7 cellular contexts compared by ENCODE assay signal in the genomic region with DNA sequence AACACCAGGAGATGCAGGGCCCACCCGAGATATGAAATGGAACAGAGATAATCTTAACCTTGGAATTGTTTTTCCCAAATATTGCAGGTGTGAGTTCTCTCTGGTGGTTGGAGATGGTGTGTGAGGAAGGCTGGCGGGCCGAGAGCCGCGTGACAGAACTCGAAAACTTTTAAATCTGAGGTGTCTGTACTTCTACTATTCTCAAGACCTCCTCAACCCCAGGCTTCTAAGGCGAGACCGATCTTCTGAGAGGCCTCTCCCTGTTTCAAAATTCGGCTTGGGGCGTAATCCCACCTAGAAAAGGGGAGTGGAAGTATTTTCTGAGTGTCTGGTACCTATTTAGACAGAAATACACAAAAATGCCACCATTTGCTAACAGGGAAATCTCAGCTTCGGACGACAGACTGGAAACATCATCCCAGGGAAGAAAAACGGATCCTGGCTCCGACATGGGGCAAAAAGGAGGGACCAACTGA. TPM values are rescaled to one million over a fixed set of nuclear protein-coding genes. Genes with fewer than 3 reads are reported as not detected.
A peak's percentile ranks its signal among the peaks of the same experiment; 100 is the strongest.
DNase-seq lines count a peak whose midpoint lies in the region; ATAC-seq and TF ChIP-seq lines count a peak whose summit lies in the region.
"Had no signal": no experiment of that assay in that cellular context is flagged by ENCODE, and none has a peak within 500 bp of the region (broad histone marks: within the 10 kb centered on the region; RNA-seq: fewer than 3 reads in every experiment).

No MANE protein-coding gene starts in this region.

- peaks cover 45% of the 10 kb centered on the region for H3K4me1 Mint-ChIP-seq in HFFc6 (ENCODE audit: low read depth)

- H3K27me3 ChIP-seq in SJCRH30, result no peaks in the 10 kb centered on the region

- peak overlapping the region; percentile 73 for H3K27ac ChIP-seq in SJCRH30

- H3K27ac Mint-ChIP-seq in HFFc6, result no peak overlapping the region

- no peak for TF ChIP-seq CTCF in HFFc6 (IDR thresholded peaks at IDR 0.05)

- no peaks in the 10 kb centered on the region for H3K9me3 Mint-ChIP-seq in HFFc6
- H3K9me3 Mint-ChIP-seq: central memory CD8-positive, alpha-beta T cell had no signal

- peak; percentile 44 for DNase-seq in CD1c-positive myeloid dendritic cell (ENCODE audit: extremely low spot score)
- DNase-seq in SJCRH30, result peak in 1 of 2 experiments; percentile 44
- DNase-seq in left colon, result no peak
- no peak for DNase-seq in HFFc6

- H3K36me3 ChIP-seq in SJCRH30, result peaks cover 52% of the 10 kb centered on the region

- H3K4me3 ChIP-seq in SJCRH30, result peak overlapping the region; percentile 87

- H3K9me3 ChIP-seq in SJCRH30 (replicated peaks), result no peaks in the 10 kb centered on the region

- ATAC-seq in left colon (peak; percentile 23), HG03196 (IDR thresholded peaks at IDR 0.05; ENCODE audit: unreplicated experiment) (no peak), GM21723 (IDR thresholded peaks at IDR 0.05; ENCODE audit: unreplicated experiment) (no peak)

- H3K4me1 ChIP-seq in SJCRH30, result peaks cover 8% of the 10 kb centered on the region

- intact Hi-C loops in left colon (cut with DNase I, micrococcal nuclease), result no loop called here

- H3K4me3 Mint-ChIP-seq in HFFc6, result no peak overlapping the region
- H3K4me3 Mint-ChIP-seq: central memory CD8-positive, alpha-beta T cell had no signal

- H3K36me3 Mint-ChIP-seq in HFFc6 (ENCODE audit: low read depth), result peaks cover 26% of the 10 kb centered on the region

- no peaks in the 10 kb centered on the region for H3K27me3 Mint-ChIP-seq in HFFc6 (ENCODE audit: insufficient read depth)
- H3K27me3 Mint-ChIP-seq: central memory CD8-positive, alpha-beta T cell had no signal

RNA-seq across cellular contexts. Expression of gene SARNP, which starts 0.6 kb away (rescaled TPM):
- total RNA-seq in SJCRH30 (2014; rRNA removed; shearing (Covaris generic)), result 109 and 132 TPM in 2 replicates
- total RNA-seq in left colon, result 10 to 100 TPM; 42.7 to 43.7 TPM
- 10 to 100 TPM; 68.9 to 85.5 (median 78.4) TPM for total RNA-seq in HFFc6 (2021; fragmentation: NEBNext Ultra II Directional; extraction: Animal tissue kit (Norgen Biotek cat#: 25700))

RNA-seq across cellular contexts. Expression of gene ORMDL2, which starts 0.9 kb away (rescaled TPM):
- 25.4 and 27.6 TPM in 2 replicates for total RNA-seq in SJCRH30 (2014; rRNA removed; shearing (Covaris generic))
- total RNA-seq in left colon, result 10 to 100 TPM; 64.5 to 82.9 TPM
- total RNA-seq in HFFc6 (2021; fragmentation: NEBNext Ultra II Directional; extraction: Animal tissue kit (Norgen Biotek cat#: 25700)), result 100 to 1,000 TPM in 1 of 6 experiments, 10 to 100 TPM in 5; 79.9 to 100 (median 90.1) TPM

RNA-seq across cellular contexts. Expression of gene DNAJC14, which starts 12.5 kb away (rescaled TPM):
- 33.3 TPM in 2 replicates for total RNA-seq in SJCRH30 (2014; rRNA removed; shearing (Covaris generic))
- total RNA-seq in left colon, result 10 to 100 TPM; 27.8 to 32.5 TPM
- 10 to 100 TPM; 31.7 to 33.5 (median 32.5) TPM for total RNA-seq in HFFc6 (2021; fragmentation: NEBNext Ultra II Directional; extraction: Animal tissue kit (Norgen Biotek cat#: 25700))

RNA-seq across cellular contexts. Expression of gene MMP19, which starts 25.8 kb away (rescaled TPM):
- total RNA-seq in SJCRH30 (2014; rRNA removed; shearing (Covaris generic)), result 0.91 and 1.0 TPM in 2 replicates
- 1 to 10 TPM; 2.8 to 6.4 TPM for total RNA-seq in left colon
- total RNA-seq in HFFc6 (2021; fragmentation: NEBNext Ultra II Directional; extraction: Animal tissue kit (Norgen Biotek cat#: 25700)), result 10 to 100 TPM; 13.7 to 24.7 (median 21.4) TPM
